In the genomic region with DNA sequence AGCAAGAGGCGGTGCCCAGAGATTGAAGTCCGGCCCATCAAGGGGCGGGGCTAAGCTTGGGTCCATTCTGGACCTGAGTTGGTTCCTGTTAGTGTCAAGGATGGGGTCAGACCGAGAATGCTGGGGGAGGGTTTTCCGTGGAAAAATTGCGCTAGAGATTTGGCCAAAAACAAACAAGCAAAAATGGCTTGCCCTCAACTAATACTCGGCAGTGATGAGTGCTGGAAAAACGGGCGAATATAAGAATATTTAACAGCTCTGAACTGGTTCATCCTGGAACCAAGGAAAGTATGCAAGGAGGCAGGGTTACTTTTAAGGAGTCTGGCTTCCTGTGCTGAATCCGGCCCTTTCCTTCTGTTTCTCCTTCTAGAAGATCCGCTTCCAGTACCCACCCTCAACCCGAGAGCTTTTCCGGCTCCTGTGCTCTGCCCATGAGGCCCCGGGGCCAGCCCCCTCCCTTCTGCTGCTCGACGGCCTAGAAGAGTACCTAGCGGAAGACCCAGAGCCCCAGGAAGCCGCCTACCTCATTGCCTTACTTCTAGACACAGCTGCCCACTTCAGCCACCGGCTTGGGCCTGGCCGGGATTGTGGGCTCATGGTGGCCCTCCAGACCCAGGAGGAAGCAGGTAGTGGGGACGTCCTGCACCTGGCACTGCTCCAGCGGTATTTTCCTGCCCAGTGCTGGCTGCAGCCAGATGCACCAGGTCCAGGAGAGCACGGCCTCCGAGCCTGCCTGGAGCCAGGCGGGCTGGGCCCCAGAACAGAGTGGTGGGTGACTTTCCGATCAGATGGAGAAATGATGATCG, we compare ENCODE assay signal across 8 cellular contexts. TPM values are rescaled to one million over a fixed set of nuclear protein-coding genes. Genes with fewer than 3 reads are reported as not detected.
DNase-seq lines count a peak whose midpoint lies in the region; ATAC-seq and TF ChIP-seq lines count a peak whose summit lies in the region.

No MANE protein-coding gene starts in this region.

- H3K36me3 ChIP-seq in ectodermal cell (ENCODE audit: control insufficient read depth, insufficient read depth, low read length), result no peaks in the 10 kb centered on the region
- no peaks in the 10 kb centered on the region for H3K36me3 ChIP-seq in suprapubic skin

- H3K4me1 ChIP-seq in ectodermal cell (ENCODE audit: control insufficient read depth, insufficient read depth, low read length) (peaks cover 18% of the 10 kb centered on the region), suprapubic skin (peaks cover 44% of the 10 kb centered on the region)

- no peak for TF ChIP-seq EP300 in suprapubic skin (IDR thresholded peaks at IDR 0.05)

- TF ChIP-seq CTCF in suprapubic skin (IDR thresholded peaks at IDR 0.05), result no peak

- H3K4me3 ChIP-seq in ectodermal cell (ENCODE audit: insufficient read depth, low read depth, low read length) (peak overlapping the region; percentile 76), suprapubic skin (peak overlapping the region; percentile 66)

- H3K27me3 ChIP-seq in ectodermal cell (ENCODE audit: control insufficient read depth, insufficient read depth, low read length, poor library complexity, severe bottlenecking) (no peaks in the 10 kb centered on the region), suprapubic skin (no peaks in the 10 kb centered on the region)

- H3K27ac ChIP-seq in ectodermal cell (ENCODE audit: insufficient read depth, low read depth, low read length, poor library complexity, severe bottlenecking) (peak overlapping the region; percentile 47), suprapubic skin (peak overlapping the region; percentile 97)

- peak in 1 of 2 donors; percentile 23 for TF ChIP-seq POLR2A in suprapubic skin (IDR thresholded peaks at IDR 0.05)

- DNase-seq in NCI-H2029 treated with DMSO at 0.1 percent for 48 hours (lab: John Stamatoyannopoulos, UW) (peak; percentile 64), mucosa of gallbladder (ENCODE audit: low spot score) (peak; percentile 63), suprapubic skin (ENCODE audit: low spot score in 2 of 2) (no peak), cerebellum (ENCODE audit: low spot score) (no peak), putamen (ENCODE audit: low spot score) (no peak)
- peak; percentile 30 to 40 for DNase-seq in activated CD4-positive, alpha-beta T cell treated with anti-CD3 and anti-CD28 coated beads, Interleukin-2, amount 50 U/mL, for 24 hours (ENCODE audit: low read depth in 1 of 2, low spot score in 1 of 2)

- ATAC-seq in GM18861 (IDR thresholded peaks at IDR 0.05; ENCODE audit: unreplicated experiment), result peak; percentile 8

- H3K9me3 ChIP-seq in ectodermal cell (ENCODE audit: control insufficient read depth, low read length) (no peaks in the 10 kb centered on the region), suprapubic skin (no peaks in the 10 kb centered on the region)

- 43% methylated on average over 27 of the region's 27 CpGs for WGBS in ectodermal cell, 2 experiments
- WGBS in suprapubic skin, result 8% methylated on average over 22 of the region's 27 CpGs

RNA-seq across cellular contexts. Expression of a gene that starts 0.9 kb away (rescaled TPM):
- polyA plus RNA-seq in ectodermal cell (2013, experiment 1 of 4), result 3.9 TPM
- 4.3 TPM for polyA plus RNA-seq in ectodermal cell (2013, experiment 2 of 4)
- polyA plus RNA-seq in ectodermal cell (2013, experiment 3 of 4), result 2.7 TPM
- 3.0 TPM for polyA plus RNA-seq in ectodermal cell (2013, experiment 4 of 4)
- 4.9 TPM for total RNA-seq in mucosa of gallbladder
- 1 to 10 TPM; 1.6 to 3.7 (median 2.6) TPM for total RNA-seq in suprapubic skin
- total RNA-seq in cerebellum, result 0.64 TPM

RNA-seq across cellular contexts. Expression of a gene that starts 8.8 kb away (rescaled TPM):
- polyA plus RNA-seq in ectodermal cell (2013, experiment 1 of 4), result 6.7 TPM
- 4.8 TPM for polyA plus RNA-seq in ectodermal cell (2013, experiment 2 of 4)
- polyA plus RNA-seq in ectodermal cell (2013, experiment 3 of 4), result 5.1 TPM
- polyA plus RNA-seq in ectodermal cell (2013, experiment 4 of 4), result 5.4 TPM
- total RNA-seq in mucosa of gallbladder, result 17.8 TPM
- 1 to 10 TPM; 1.2 to 5.1 (median 2.9) TPM for total RNA-seq in suprapubic skin
- total RNA-seq in cerebellum, result 3.3 TPM

RNA-seq across cellular contexts. Expression of a gene that starts 20.1 kb away (rescaled TPM):
- 7.2 TPM for polyA plus RNA-seq in ectodermal cell (2013, experiment 1 of 4)
- 6.4 TPM for polyA plus RNA-seq in ectodermal cell (2013, experiment 2 of 4)
- polyA plus RNA-seq in ectodermal cell (2013, experiment 3 of 4), result 6.3 TPM
- 6.6 TPM for polyA plus RNA-seq in ectodermal cell (2013, experiment 4 of 4)
- 34.2 TPM for total RNA-seq in mucosa of gallbladder
- total RNA-seq in suprapubic skin, result 10 to 100 TPM; 18.9 to 32.1 (median 22.5) TPM
- 23.7 TPM for total RNA-seq in cerebellum

RNA-seq across cellular contexts. Expression of a gene that starts 29.0 kb away (rescaled TPM):
- 8.9 TPM for polyA plus RNA-seq in ectodermal cell (2013, experiment 1 of 4)
- polyA plus RNA-seq in ectodermal cell (2013, experiment 2 of 4), result 11.5 TPM
- polyA plus RNA-seq in ectodermal cell (2013, experiment 3 of 4), result 8.6 TPM
- 11.9 TPM for polyA plus RNA-seq in ectodermal cell (2013, experiment 4 of 4)
- total RNA-seq in mucosa of gallbladder (66.1 TPM), suprapubic skin (10 to 100 TPM in 3 of 4 donors, 1 to 10 TPM in 1; 8.0 to 58.3 (median 14.3) TPM), cerebellum (7.5 TPM)

RNA-seq across cellular contexts. Expression of a gene that starts 29.3 kb away (rescaled TPM):
- 59.4 TPM for polyA plus RNA-seq in ectodermal cell (2013, experiment 1 of 4)
- polyA plus RNA-seq in ectodermal cell (2013, experiment 2 of 4), result 59.7 TPM
- 47.2 TPM for polyA plus RNA-seq in ectodermal cell (2013, experiment 3 of 4)
- 51.7 TPM for polyA plus RNA-seq in ectodermal cell (2013, experiment 4 of 4)
- total RNA-seq in mucosa of gallbladder (136 TPM), suprapubic skin (100 to 1,000 TPM; 202 to 245 (median 207) TPM), cerebellum (20.5 TPM)

Comparison
In these comparisons a context has a peak if more than half of its experiments do, and no peak if none do; other contexts are left out.
1. DNase-seq: peak in NCI-H2029 treated with DMSO at 0.1 percent for 48 hours (single experiment), activated CD4-positive, alpha-beta T cell treated with anti-CD3 and anti-CD28 coated beads, Interleukin-2, amount 50 U/mL, for 24 hours (2 of 2) and mucosa of gallbladder (single experiment); none in suprapubic skin (0 of 2), cerebellum (single experiment) and putamen (single experiment).